23 cellular contexts compared by ENCODE assay signal in genomic region chr9:98401140-98402025, GRCh38.
DNase-seq lines count a peak whose midpoint lies in the region; ATAC-seq, FAIRE-seq and TF ChIP-seq lines count a peak whose summit lies in the region.
"Had no signal": no experiment of that assay in that cellular context is flagged by ENCODE, and none has a peak within 500 bp of the region (broad histone marks: within the 10 kb centered on the region; RNA-seq: fewer than 3 reads in every experiment).

No MANE protein-coding gene starts in this region.

- H3K4me1 ChIP-seq in small intestine (ENCODE audit: control insufficient read depth in 2 of 2, insufficient read depth in 1 of 2, low read depth in 1 of 2, low read length in 1 of 2), result no peaks in the 10 kb centered on the region
- H3K4me1 ChIP-seq: gastrocnemius medialis had no signal

- DNase-seq in Right ventricle myocardium inferior (ENCODE audit: missing footprints), result no peak
- DNase-seq in left cardiac atrium, result no peak
- DNase-seq in NCI-H82 treated with DMSO at 0.1 percent for 48 hours (lab: John Stamatoyannopoulos, UW; ENCODE audit: unreplicated experiment), result peak; percentile 51
- DNase-seq in fibroblast of the aortic adventitia (ENCODE audit: low read depth), result peak; percentile 49
- DNase-seq in small intestine, result peak; percentile 5
- no peak for DNase-seq in DMS53 (lab: John Stamatoyannopoulos, UW)
- DNase-seq in occipital lobe (lab: John Stamatoyannopoulos, UW), result no peak
- DNase-seq in stimulated activated naive CD4-positive, alpha-beta T cell (lab: John Stamatoyannopoulos, UW), result no peak
- DNase-seq: activated CD4-positive, alpha-beta T cell treated with anti-CD3 and anti-CD28 coated beads for 36 hours; activated naive CD4-positive, alpha-beta T cell treated with anti-CD3 and anti-CD28 coated beads, Interleukin-2, amount 50 U/mL, for 16 hours; activated T-cell treated with anti-CD3 and anti-CD28 coated beads, Interleukin-2, amount 50 U/mL, for 72 hours; aorta; effector CD8-positive, alpha-beta T cell; EL; erythroblast; gastrocnemius medialis; H9; mesenchymal stem cell; naive B cell; NCI-H146; NCI-H774; right cardiac atrium had no signal

- H3K36me3 ChIP-seq in small intestine (ENCODE audit: control insufficient read depth in 2 of 2, insufficient read depth in 2 of 2, low read length in 2 of 2), result no peaks in the 10 kb centered on the region
- H3K36me3 ChIP-seq: gastrocnemius medialis had no signal

- ATAC-seq in Right ventricle myocardium inferior (peak; percentile 50), left cardiac atrium (no peak)
- ATAC-seq: activated CD4-positive, alpha-beta T cell treated with anti-CD3 and anti-CD28 coated beads for 36 hours; activated T-cell treated with anti-CD3 and anti-CD28 coated beads, Interleukin-2, amount 50 U/mL, for 72 hours had no signal

- H3K27ac ChIP-seq in small intestine (ENCODE audit: low read depth in 1 of 2, low read length in 1 of 2), result no peak overlapping the region

- TF ChIP-seq CTCF in fibroblast of the aortic adventitia (IDR thresholded peaks at IDR 0.05; ENCODE audit: insufficient read depth, low read length), result no peak

- H3K9me3 ChIP-seq in small intestine (ENCODE audit: control insufficient read depth, low read depth), result no peaks in the 10 kb centered on the region
- H3K9me3 ChIP-seq: gastrocnemius medialis had no signal

- intact Hi-C loops in Right ventricle myocardium inferior (cut with DNase I), result no loop called here
- intact Hi-C loops in left cardiac atrium (cut with DNase I), result no loop called here

- WGBS in small intestine, 3 donors, result 56 to 63% (median 61%) methylated on average over 11 of the region's 11 CpGs

- peaks cover 0 to 4% of the 10 kb centered on the region in 2 donors for H3K27me3 ChIP-seq in small intestine (ENCODE audit: control insufficient read depth in 2 of 2, insufficient read depth in 2 of 2, low read length in 2 of 2)
- H3K27me3 ChIP-seq: gastrocnemius medialis had no signal

- no peak for FAIRE-seq in small intestine (lab: Jason Lieb, UNC)
- FAIRE-seq: A204.1 had no signal

- no peak overlapping the region for H3K4me3 ChIP-seq in fibroblast of the aortic adventitia (ENCODE audit: low read depth, low read length)
- H3K4me3 ChIP-seq in small intestine (ENCODE audit: low read depth in 1 of 2, low read length in 2 of 2), result no peak overlapping the region
- H3K4me3 ChIP-seq: gastrocnemius medialis had no signal

Comparison
In these comparisons a context has a peak if more than half of its experiments do, and no peak if none do; other contexts are left out.
1. DNase-seq: peak in NCI-H82 treated with DMSO at 0.1 percent for 48 hours (single experiment), fibroblast of the aortic adventitia (single experiment) and small intestine (single experiment); none in Right ventricle myocardium inferior (single experiment), left cardiac atrium (single experiment), DMS53 (single experiment), occipital lobe (single experiment) and stimulated activated naive CD4-positive, alpha-beta T cell (0 of 6).